In the genomic region with DNA sequence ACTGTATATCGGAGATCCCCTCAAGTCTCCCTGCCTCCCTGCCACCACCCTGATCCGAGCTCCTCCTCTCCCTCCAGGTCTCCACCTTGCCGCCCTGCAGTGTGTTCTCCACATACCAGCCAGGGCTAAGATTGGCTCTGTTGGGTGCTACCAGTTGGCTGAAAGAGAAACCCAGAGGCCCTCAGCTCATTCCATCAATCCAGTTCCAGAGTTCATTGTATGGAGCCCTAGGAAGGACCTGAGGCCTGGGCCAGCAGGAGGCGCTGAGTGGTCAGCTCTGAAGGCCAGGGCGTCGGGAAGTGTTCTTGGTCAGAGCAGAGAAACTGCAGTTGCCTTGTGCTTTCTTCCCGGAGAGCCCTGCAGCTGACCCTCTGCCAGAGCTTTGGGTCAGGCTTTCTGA, we compare ENCODE assay signal across 9 cellular contexts. TPM values are rescaled to one million over a fixed set of nuclear protein-coding genes. Genes with fewer than 3 reads are reported as not detected.
A peak's percentile ranks its signal among the peaks of the same experiment; 100 is the strongest.
DNase-seq lines count a peak whose midpoint lies in the region; ATAC-seq and TF ChIP-seq lines count a peak whose summit lies in the region.
"Had no signal": no experiment of that assay in that cellular context is flagged by ENCODE, and none has a peak within 500 bp of the region (broad histone marks: within the 10 kb centered on the region; RNA-seq: fewer than 3 reads in every experiment).

No MANE protein-coding gene starts in this region.

- no peaks in the 10 kb centered on the region for H3K9me3 ChIP-seq in NT2/D1 (ENCODE audit: insufficient read depth, low read length)
- H3K9me3 ChIP-seq: neutrophil had no signal

- peaks cover 20% of the 10 kb centered on the region for H3K36me3 ChIP-seq in NT2/D1 (ENCODE audit: insufficient read depth, insufficient read length, low read length)
- H3K36me3 ChIP-seq: neutrophil had no signal

- peaks cover 38% of the 10 kb centered on the region for H3K27me3 ChIP-seq in NT2/D1 (ENCODE audit: insufficient read depth, insufficient read length)
- H3K27me3 ChIP-seq: neutrophil had no signal

- peak; percentile 14 for TF ChIP-seq CTCF in epithelial cell of esophagus (IDR thresholded peaks at IDR 0.05; ENCODE audit: insufficient read depth, low read depth, low read length, missing control alignments)
- peak; percentile 51 for TF ChIP-seq CTCF in progenitor cell of endocrine pancreas (IDR thresholded peaks at IDR 0.05; ENCODE audit: unreplicated experiment)

- peaks cover 11% of the 10 kb centered on the region for H3K4me1 Mint-ChIP-seq in progenitor cell of endocrine pancreas (ENCODE audit: low read depth)

- H3K27me3 Mint-ChIP-seq in progenitor cell of endocrine pancreas = peaks cover 6% of the 10 kb centered on the region

- no peaks in the 10 kb centered on the region for H3K9me3 Mint-ChIP-seq in progenitor cell of endocrine pancreas (ENCODE audit: low read depth)

- H3K4me3 ChIP-seq in NT2/D1 (ENCODE audit: insufficient read length, low read depth) (no peak overlapping the region), epithelial cell of esophagus (ENCODE audit: low read length) (no peak overlapping the region)

- ATAC-seq in HG03342 (IDR thresholded peaks at IDR 0.05; ENCODE audit: unreplicated experiment) = no peak

- H3K9ac ChIP-seq in NT2/D1 (ENCODE audit: insufficient read length, low read depth) = no peak overlapping the region

- H3K36me3 Mint-ChIP-seq in progenitor cell of endocrine pancreas (ENCODE audit: insufficient read depth) = no peaks in the 10 kb centered on the region

- no peaks in the 10 kb centered on the region for H3K4me1 ChIP-seq in NT2/D1 (ENCODE audit: insufficient read depth, insufficient read length)

- H3K4me3 Mint-ChIP-seq in progenitor cell of endocrine pancreas (ENCODE audit: low read depth) = peak overlapping the region; percentile 59

- no peak overlapping the region for H3K27ac Mint-ChIP-seq in progenitor cell of endocrine pancreas

- DNase-seq in NCI-H82 (lab: John Stamatoyannopoulos, UW) (peak; percentile 4), NCI-H82 treated with DMSO at 0.1 percent for 48 hours (lab: John Stamatoyannopoulos, UW; ENCODE audit: unreplicated experiment) (no peak), NT2/D1 (ENCODE audit: low read depth, low spot score) (peak; percentile 32), epithelial cell of esophagus (ENCODE audit: low read depth) (peak; percentile 39), progenitor cell of endocrine pancreas (ENCODE audit: low spot score, unreplicated experiment) (no peak), G401 (ENCODE audit: low spot score) (no peak), DMS153 (lab: John Stamatoyannopoulos, UW) (no peak)

- in situ Hi-C loops in G401 (cut with HindIII; ENCODE audit: low sequenced_read_pairs) = no loop called here

RNA-seq across cellular contexts. Expression of gene TOP3B, which starts 2.2 kb away (rescaled TPM):
- total RNA-seq in progenitor cell of endocrine pancreas = 81.1 and 83.3 TPM in 2 replicates
- total RNA-seq in G401 (2014; rRNA removed; shearing (Covaris generic)) = 20.4 and 24.8 TPM in 2 replicates

RNA-seq across cellular contexts. Expression of gene PPM1F, which starts 32.1 kb away (rescaled TPM):
- 22.7 and 25.2 TPM in 2 replicates for total RNA-seq in progenitor cell of endocrine pancreas
- 34.6 and 45.2 TPM in 2 replicates for total RNA-seq in G401 (2014; rRNA removed; shearing (Covaris generic))

Comparison
In these comparisons a context has a peak if more than half of its experiments do, and no peak if none do; other contexts are left out.
1. DNase-seq: peak in NCI-H82 (single experiment), NT2/D1 (single experiment) and epithelial cell of esophagus (single experiment); none in NCI-H82 treated with DMSO at 0.1 percent for 48 hours (single experiment), progenitor cell of endocrine pancreas (single experiment), G401 (single experiment) and DMS153 (single experiment).